In the genomic region with DNA sequence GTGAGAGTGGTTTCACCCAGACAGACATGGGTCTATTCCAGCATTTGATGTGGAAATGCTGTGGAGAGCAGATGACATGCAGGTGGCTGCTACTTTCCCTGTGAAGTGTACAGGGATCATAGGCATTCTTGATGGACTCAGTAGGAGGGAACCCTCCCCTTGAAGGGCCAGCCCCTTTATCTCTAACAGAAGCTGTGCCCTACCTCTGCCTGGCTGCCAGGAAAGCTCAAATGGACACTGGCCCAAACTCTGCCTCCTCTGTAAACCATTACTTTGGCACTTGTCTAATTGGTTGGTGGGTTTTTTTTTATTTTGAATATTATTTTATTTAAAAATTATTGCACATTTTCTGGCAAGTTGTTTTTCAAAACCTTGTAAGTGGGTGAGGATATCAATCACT, we compare ENCODE assay signal across 25 cellular contexts.
"Had no signal": no experiment of that assay in that cellular context is flagged by ENCODE, and none has a peak within 500 bp of the region (broad histone marks: within the 10 kb centered on the region; RNA-seq: fewer than 3 reads in every experiment).

No MANE protein-coding gene starts in this region.

- H3K36me3 ChIP-seq: esophagus muscularis mucosa, gastroesophageal sphincter had no signal

- H3K4me1 ChIP-seq: esophagus muscularis mucosa, gastroesophageal sphincter had no signal

- H3K27ac ChIP-seq: esophagus muscularis mucosa, gastroesophageal sphincter had no signal

- H3K9me3 ChIP-seq: esophagus muscularis mucosa, gastroesophageal sphincter had no signal

- H3K27me3 ChIP-seq: foreskin keratinocyte had no signal

- DNase-seq: activated CD4-positive, alpha-beta memory T cell treated with anti-CD3 and anti-CD28 coated beads, Interleukin-2, amount 10 ng/mL, durations not matched to agents 7 days and 5 days; activated CD4-positive, alpha-beta T cell treated with anti-CD3 and anti-CD28 coated beads for 36 hours; activated CD4-positive, alpha-beta T cell treated with anti-CD3 and anti-CD28 coated beads, Interleukin-2, amount 10 ng/mL, durations not matched to agents 24 days and 14 days; activated CD4-positive, alpha-beta T cell treated with anti-CD3 and anti-CD28 coated beads, Interleukin-2, amount 50 U/mL, for 4 hours; activated CD4-positive, CD25-positive, alpha-beta regulatory T cell; activated CD4-positive, CD25-positive, alpha-beta regulatory T cell treated with anti-CD3 and anti-CD28 coated beads, Interleukin-2, amount 50 U/mL, for 72 hours; activated CD8-positive, alpha-beta memory T cell treated with anti-CD3 and anti-CD28 coated beads, Interleukin-2, amount 50 U/mL, for 48 hours; activated gamma-delta T cell; activated naive CD4-positive, alpha-beta T cell; activated naive CD4-positive, alpha-beta T cell treated with anti-CD3 and anti-CD28 coated beads, Interleukin-2, amount 50 U/mL, for 16 hours; activated T-cell treated with anti-CD3 and anti-CD28 coated beads for 4 hours; activated T-cell treated with anti-CD3 and anti-CD28 coated beads, Interleukin-2, amount 50 U/mL, for 24 hours; activated T-cell treated with anti-CD3 and anti-CD28 coated beads, Interleukin-2, amount 50 U/mL, for 72 hours; amniotic stem cell; anterior cingulate cortex; caudate nucleus; cortex of kidney; dermis blood vessel endothelial cell; effector CD4-positive, alpha-beta T cell; effector memory CD8-positive, alpha-beta T cell; erythroblast; T-helper 2 cell had no signal

- H3K4me3 ChIP-seq: esophagus muscularis mucosa, gastroesophageal sphincter had no signal

- ATAC-seq: activated CD4-positive, alpha-beta T cell treated with anti-CD3 and anti-CD28 coated beads for 36 hours; activated T-cell treated with anti-CD3 and anti-CD28 coated beads, Interleukin-2, amount 50 U/mL, for 72 hours; effector memory CD8-positive, alpha-beta T cell; gastroesophageal sphincter had no signal
